Comparison of ENCODE assay signal across 8 cellular contexts in the genomic region with DNA sequence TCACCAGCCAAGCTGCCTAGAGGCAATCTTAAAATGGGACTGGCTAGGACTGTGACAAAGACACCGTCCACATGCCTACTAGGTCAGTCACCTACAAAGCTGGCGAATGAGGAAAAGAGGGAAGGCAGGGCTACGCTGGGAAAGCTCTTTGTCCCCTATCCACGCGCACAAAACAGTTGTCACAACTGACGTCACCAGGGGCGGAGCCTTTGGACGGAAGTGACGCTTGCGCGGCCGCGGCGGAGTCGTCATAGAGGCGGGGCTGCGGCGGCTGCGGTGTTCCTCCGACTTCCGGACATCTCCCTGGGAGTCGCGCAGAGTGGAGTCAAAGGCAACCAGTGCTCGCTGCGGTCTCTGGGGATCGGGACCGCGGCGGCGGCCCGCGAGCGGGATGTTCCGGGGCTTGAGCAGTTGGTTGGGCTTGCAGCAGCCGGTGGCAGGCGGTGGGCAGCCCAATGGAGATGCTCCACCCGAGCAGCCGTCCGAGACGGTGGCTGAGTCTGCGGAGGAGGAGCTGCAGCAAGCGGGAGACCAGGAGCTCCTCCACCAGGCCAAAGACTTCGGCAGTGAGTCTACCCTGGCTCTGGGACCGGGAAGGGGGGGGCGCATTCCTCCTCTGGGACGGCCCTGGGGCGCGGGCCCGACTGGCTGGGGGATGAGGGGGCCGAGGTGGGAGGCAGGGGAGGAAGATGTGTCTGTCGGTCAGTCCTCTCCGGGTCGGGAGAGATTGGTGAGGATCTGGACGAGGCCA. TPM values are rescaled to one million over a fixed set of nuclear protein-coding genes. Genes with fewer than 3 reads are reported as not detected.
DNase-seq lines count a peak whose midpoint lies in the region; ATAC-seq, FAIRE-seq and TF ChIP-seq lines count a peak whose summit lies in the region.

A gene with protein sequence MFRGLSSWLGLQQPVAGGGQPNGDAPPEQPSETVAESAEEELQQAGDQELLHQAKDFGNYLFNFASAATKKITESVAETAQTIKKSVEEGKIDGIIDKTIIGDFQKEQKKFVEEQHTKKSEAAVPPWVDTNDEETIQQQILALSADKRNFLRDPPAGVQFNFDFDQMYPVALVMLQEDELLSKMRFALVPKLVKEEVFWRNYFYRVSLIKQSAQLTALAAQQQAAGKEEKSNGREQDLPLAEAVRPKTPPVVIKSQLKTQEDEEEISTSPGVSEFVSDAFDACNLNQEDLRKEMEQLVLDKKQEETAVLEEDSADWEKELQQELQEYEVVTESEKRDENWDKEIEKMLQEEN (plus strand): TSS at position 279 of the 751 bp plus-strand sequence. CDS start 113 bp downstream, at position 392.

- peak within 1 kb of the TSS; percentile 98; the same call in 1 of the 2 replicates for H4K8ac ChIP-seq in H1 (ENCODE audit: extremely low read depth, insufficient read depth, low read length)
- H4K8ac ChIP-seq in mesenchymal stem cell (ENCODE audit: low read length) = peak within 1 kb of the TSS; percentile 94

- peak within 1 kb of the TSS; percentile 84 for H3K4me3 Mint-ChIP-seq in activated CD8-positive, alpha-beta memory T cell treated with anti-CD3 and anti-CD28 coated beads, Interleukin-2, amount 10 ng/mL, durations not matched to agents 7 days and 5 days

- H4K91ac ChIP-seq in H1 (replicated peaks; ENCODE audit: insufficient read length, low read length) (peak within 1 kb of the TSS; percentile 54), mesenchymal stem cell (ENCODE audit: low read length) (peak within 1 kb of the TSS; percentile 80)

- peaks cover 3% of the 10 kb centered on the region; the same call in 1 of the 2 replicates for H3K79me1 ChIP-seq in H1 (ENCODE audit: low read depth, low read length)
- H3K79me1 ChIP-seq in mesenchymal stem cell (replicated peaks; ENCODE audit: low read length, poor library complexity, severe bottlenecking) = no peaks in the 10 kb centered on the region

- ATAC-seq in GM21381 (IDR thresholded peaks at IDR 0.05; ENCODE audit: unreplicated experiment) = peak; percentile 98
- ATAC-seq in activated CD8-positive, alpha-beta memory T cell treated with anti-CD3 and anti-CD28 coated beads, Interleukin-2, amount 10 ng/mL, durations not matched to agents 7 days and 5 days = peak; percentile 89

- no peak for TF ChIP-seq CTCF in H1 (IDR thresholded peaks at IDR 0.05; ENCODE audit: control extremely low read depth in 1 of 3, insufficient read depth in 1 of 3, low read depth in 1 of 3, low read length in 3 of 3)

- peak within 1 kb of the TSS; percentile 43 for H2BK120ac ChIP-seq in H1 (replicated peaks; ENCODE audit: low read depth, low read length)
- no peak within 1 kb of the TSS for H2BK120ac ChIP-seq in mesenchymal stem cell (ENCODE audit: low read depth, low read length)

- H3K4me3 ChIP-seq in NT2/D1 (ENCODE audit: insufficient read length, low read depth) = peak within 1 kb of the TSS; percentile 92
- peak within 1 kb of the TSS; percentile 64 to 98 (median 80) for H3K4me3 ChIP-seq in H1 (ENCODE audit: extremely low read depth in 1 of 4, insufficient read depth in 2 of 4, low read depth in 3 of 4, low read length in 4 of 4)
- H3K4me3 ChIP-seq in mesenchymal stem cell (ENCODE audit: insufficient read depth in 1 of 2, low read depth in 1 of 2, low read length in 2 of 2) = peak within 1 kb of the TSS; percentile 65 to 88

- TF ChIP-seq EP300 in H1 (IDR thresholded peaks at IDR 0.05; ENCODE audit: borderline replicate concordance in 1 of 2, low read depth in 2 of 2, low read length in 2 of 2) = no peak; a peak in 1 of 3 replicates

- H3K27ac Mint-ChIP-seq in activated CD8-positive, alpha-beta memory T cell treated with anti-CD3 and anti-CD28 coated beads, Interleukin-2, amount 10 ng/mL, durations not matched to agents 7 days and 5 days = peak within 1 kb of the TSS; percentile 91

- H3K18ac ChIP-seq in H1 (ENCODE audit: extremely low read depth, low read length) = peak within 1 kb of the TSS; percentile 60
- H3K18ac ChIP-seq in mesenchymal stem cell (ENCODE audit: low read depth in 1 of 2, low read length in 2 of 2) = peak within 1 kb of the TSS; percentile 80 to 83

- no peaks in the 10 kb centered on the region for H3K27me3 ChIP-seq in NT2/D1 (ENCODE audit: insufficient read depth, insufficient read length)
- no peaks in the 10 kb centered on the region for H3K27me3 ChIP-seq in H1 (replicated peaks in 1 of 4; ENCODE audit: control insufficient read depth in 3 of 4, extremely low read depth in 1 of 4, insufficient read depth in 3 of 4, low read length in 3 of 4)
- H3K27me3 ChIP-seq in mesenchymal stem cell (ENCODE audit: control insufficient read depth in 1 of 2, insufficient read depth in 1 of 2, low read length in 2 of 2) = peaks cover 0 to 6% of the 10 kb centered on the region in 2 experiments

- H2BK20ac ChIP-seq in H1 (ENCODE audit: low read length) = no peak within 1 kb of the TSS

- H2AK5ac ChIP-seq in H1 (ENCODE audit: low read depth, low read length) (0 out of 2 replicates have a peak within 1 kb of the TSS, but pooled peaks have one; percentile 53), mesenchymal stem cell (ENCODE audit: low read length, severe bottlenecking) (peak within 1 kb of the TSS; percentile 36)

- peak within 1 kb of the TSS; percentile 72 for H4K5ac ChIP-seq in H1 (ENCODE audit: insufficient read length, low read depth, low read length)

- peaks cover 5% of the 10 kb centered on the region; the same call in 1 of the 2 replicates for H3K23me2 ChIP-seq in H1 (ENCODE audit: low read depth, low read length)

- H3K36me3 Mint-ChIP-seq in activated CD8-positive, alpha-beta memory T cell treated with anti-CD3 and anti-CD28 coated beads, Interleukin-2, amount 10 ng/mL, durations not matched to agents 7 days and 5 days = peaks cover 3% of the 10 kb centered on the region

- WGBS in H1 (ENCODE audit: extremely low coverage in 1 of 2, insufficient coverage in 1 of 2, insufficient read length in 1 of 2, insufficient replicate concordance in 2 of 2, low coverage in 1 of 2, low lambda C conversion rate in 2 of 2, missing lambda C conversion rate in 1 of 2), 2 experiments = 1% methylated on average over 10 of the region's 54 CpGs; no CpG with 5 or more reads in 1 of the 2 experiments
- WGBS in mesenchymal stem cell = under 1% methylated on average over 44 of the region's 54 CpGs

- H4K20me1 ChIP-seq in H1 (replicated peaks in 1 of 2; ENCODE audit: control insufficient read depth in 1 of 2, insufficient read depth in 2 of 2, low read length in 2 of 2) = peaks cover 2 to 3% of the 10 kb centered on the region in 2 experiments

- H3K4me2 ChIP-seq in H1 (ENCODE audit: insufficient read depth in 1 of 2, low read depth in 2 of 2, low read length in 2 of 2) (peak within 1 kb of the TSS; percentile 87 to 91), mesenchymal stem cell (ENCODE audit: low read length, poor library complexity, severe bottlenecking) (peak within 1 kb of the TSS; percentile 70)

- H2BK12ac ChIP-seq in H1 (ENCODE audit: low read depth, low read length) (peak within 1 kb of the TSS; percentile 92; the same call in 1 of the 2 replicates), mesenchymal stem cell (ENCODE audit: low read length in 2 of 2) (no peak within 1 kb of the TSS)

- peak within 1 kb of the TSS; percentile 93 for H2BK5ac ChIP-seq in H1 (ENCODE audit: low read depth, low read length)
- H2BK5ac ChIP-seq in mesenchymal stem cell (ENCODE audit: low read depth, low read length, poor library complexity, severe bottlenecking) = peak within 1 kb of the TSS; percentile 57

- H3K4me1 ChIP-seq in NT2/D1 (ENCODE audit: insufficient read depth, insufficient read length) = no peaks in the 10 kb centered on the region
- no peaks in the 10 kb centered on the region for H3K4me1 ChIP-seq in H1 (replicated peaks in 1 of 4; ENCODE audit: control insufficient read depth in 3 of 4, insufficient read depth in 4 of 4, low read length in 3 of 4)
- peaks cover 4% of the 10 kb centered on the region for H3K4me1 ChIP-seq in mesenchymal stem cell (ENCODE audit: control insufficient read depth, insufficient read depth, low read depth, low read length)

- FAIRE-seq in H1 (lab: Jason Lieb, UNC) = peak; percentile 71

- H3K14ac ChIP-seq in H1 (ENCODE audit: insufficient read length) (no peak within 1 kb of the TSS), mesenchymal stem cell (ENCODE audit: low read length in 2 of 2) (peak within 1 kb of the TSS in 1 of 2 experiments; percentile 32)

- H3K56ac ChIP-seq in H1 (replicated peaks; ENCODE audit: insufficient read length, low read depth, low read length) = peak within 1 kb of the TSS; percentile 46

- H3K23ac ChIP-seq in H1 (ENCODE audit: insufficient read length) (no peak within 1 kb of the TSS), mesenchymal stem cell (ENCODE audit: low read length in 2 of 2) (no peak within 1 kb of the TSS)

- CTCF ChIA-PET in activated CD8-positive, alpha-beta memory T cell treated with anti-CD3 and anti-CD28 coated beads, Interleukin-2, amount 10 ng/mL, durations not matched to agents 7 days and 5 days (lab: Charles Lee) = no interaction called here
- CTCF ChIA-PET in H1 (lab: Charles Lee; ENCODE audit: partially characterized antibody) = interaction anchor here (0.5 to 1.2 kb wide), 2 partner anchors 88 to 728 kb away, joined by 3 to 5 read pairs; no protein-coding TSS in a partner anchor

- H2BK15ac ChIP-seq in H1 (ENCODE audit: low read length) (no peak within 1 kb of the TSS), mesenchymal stem cell (ENCODE audit: low read depth, poor library complexity, severe bottlenecking) (no peak within 1 kb of the TSS)

- H3K36me3 ChIP-seq in NT2/D1 (ENCODE audit: insufficient read depth, insufficient read length, low read length) (peaks cover 19% of the 10 kb centered on the region), H1 (ENCODE audit: control insufficient read depth in 2 of 4, insufficient read depth in 4 of 4, low read length in 3 of 4) (no peaks in the 10 kb centered on the region), mesenchymal stem cell (ENCODE audit: control insufficient read depth in 1 of 2, insufficient read depth in 2 of 2, low read depth in 1 of 2, low read length in 2 of 2) (peaks cover 0 to 6% of the 10 kb centered on the region in 2 experiments)

- no peak for TF ChIP-seq RAD21 in H1 (IDR thresholded peaks at IDR 0.05 in 1 of 2, conservative IDR thresholded peaks at IDR 0.05 in 1 of 2; ENCODE audit: low read depth in 2 of 2, low read length in 2 of 2)

- no peaks in the 10 kb centered on the region for H3K27me3 Mint-ChIP-seq in activated CD8-positive, alpha-beta memory T cell treated with anti-CD3 and anti-CD28 coated beads, Interleukin-2, amount 10 ng/mL, durations not matched to agents 7 days and 5 days

- H2AFZ ChIP-seq in H1 (ENCODE audit: low read length) (no peak within 1 kb of the TSS), mesenchymal stem cell (ENCODE audit: low read depth, low read length) (peak within 1 kb of the TSS; percentile 88)

- no peaks in the 10 kb centered on the region for H3K9me3 Mint-ChIP-seq in activated CD8-positive, alpha-beta memory T cell treated with anti-CD3 and anti-CD28 coated beads, Interleukin-2, amount 10 ng/mL, durations not matched to agents 7 days and 5 days (ENCODE audit: low read depth)

- TF ChIP-seq POLR2A in H1 (IDR thresholded peaks at IDR 0.05; ENCODE audit: control extremely low read depth in 1 of 2, low read depth in 2 of 2, low read length in 2 of 2) = peak; percentile 94 to 96

- DNase-seq in COLO829 (ENCODE audit: low spot score) = peak; percentile 66
- peak in 75 of 76 experiments; percentile 2 to 90 (median 77) for DNase-seq in HUDEP-2 (lab: John Stamatoyannopoulos, UW; ENCODE audit: unreplicated experiment in 76 of 76)
- peak; percentile 97 for DNase-seq in NT2/D1 (ENCODE audit: low read depth, low spot score)
- peak; percentile 93 for DNase-seq in activated CD8-positive, alpha-beta memory T cell treated with anti-CD3 and anti-CD28 coated beads, Interleukin-2, amount 10 ng/mL, durations not matched to agents 7 days and 5 days
- DNase-seq in H1 (ENCODE audit: low read depth in 1 of 2, low spot score in 2 of 2) = peak; percentile 70 to 95
- peak; percentile 97 for DNase-seq in mesenchymal stem cell
- peak; percentile 94 for DNase-seq in stimulated activated CD8-positive, alpha-beta memory T cell treated with anti-CD3 and anti-CD28 coated beads, Interleukin-12 subunit alpha, Interleukin-12 subunit beta, amount 100 ng/mL, for 4 hours (ENCODE audit: low read depth)

- H3K4ac ChIP-seq in H1 (replicated peaks; ENCODE audit: insufficient read length, low read depth, low read length) = peak within 1 kb of the TSS; percentile 91
- peak within 1 kb of the TSS in 1 of 2 experiments; percentile 82 for H3K4ac ChIP-seq in mesenchymal stem cell (ENCODE audit: low read depth in 1 of 2, low read length in 2 of 2)

- POLR2A ChIA-PET in H1 (lab: Charles Lee; ENCODE audit: partially characterized antibody) = interaction anchor here (0.6 to 2.2 kb wide), 20 partner anchors 8 to 1245 kb away, joined by 3 to 7 read pairs (median 4); no protein-coding TSS in a partner anchor

- peak within 1 kb of the TSS; percentile 92 for H3K9ac ChIP-seq in NT2/D1 (ENCODE audit: insufficient read length, low read depth)
- peak within 1 kb of the TSS; percentile 83 to 97 (median 92) for H3K9ac ChIP-seq in H1 (replicated peaks in 1 of 4; ENCODE audit: extremely low read depth in 1 of 4, low read depth in 3 of 4, low read length in 3 of 4)
- H3K9ac ChIP-seq in mesenchymal stem cell (ENCODE audit: low read length) = peak within 1 kb of the TSS; percentile 97

- H3K9me3 ChIP-seq in NT2/D1 (ENCODE audit: insufficient read depth, low read length) = no peaks in the 10 kb centered on the region
- no peaks in the 10 kb centered on the region for H3K9me3 ChIP-seq in H1 (ENCODE audit: insufficient read depth in 2 of 2, low read depth in 1 of 2, low read length in 1 of 2)
- H3K9me3 ChIP-seq in mesenchymal stem cell (ENCODE audit: control insufficient read depth, low read length) = no peaks in the 10 kb centered on the region

- peaks cover 6 to 49% of the 10 kb centered on the region in 2 experiments; a peak in 3 of 4 replicates for H3K79me2 ChIP-seq in H1 (ENCODE audit: control insufficient read depth in 1 of 2, insufficient read depth in 2 of 2, low read length in 2 of 2)

- H3K4me1 Mint-ChIP-seq in activated CD8-positive, alpha-beta memory T cell treated with anti-CD3 and anti-CD28 coated beads, Interleukin-2, amount 10 ng/mL, durations not matched to agents 7 days and 5 days = peaks cover 14% of the 10 kb centered on the region

- H3K27ac ChIP-seq in H1 (ENCODE audit: low read depth, low read length) = peak within 1 kb of the TSS; percentile 97
- H3K27ac ChIP-seq in mesenchymal stem cell (ENCODE audit: low read length, poor library complexity, severe bottlenecking) = peak within 1 kb of the TSS; percentile 92

RNA-seq across cellular contexts. Expression of the gene that starts here (rescaled TPM):
- total RNA-seq in activated CD8-positive, alpha-beta memory T cell treated with anti-CD3 and anti-CD28 coated beads, Interleukin-2, amount 10 ng/mL, durations not matched to agents 7 days and 5 days = 10 to 100 TPM; 13.1 to 18.4 TPM
- total RNA-seq in H1 (2021; fragmentation: NEBNext Ultra II Directional; extraction: Animal tissue kit (Norgen Biotek cat#: 25700)) = 20.3 and 22.8 TPM in 2 replicates
- polyA plus RNA-seq in H1 (2011; rRNA removed) = 2.7 and 2.9 TPM in 2 replicates
- polyA plus RNA-seq in H1 (2011; cell fraction: cytosol; rRNA removed) = 5.2 TPM
- 3.9 TPM for polyA plus RNA-seq in H1 (2011; cell fraction: nucleus; rRNA removed)
- 9.4 to 13.2 TPM (median 10.0 TPM) in 4 replicates for polyA plus RNA-seq in H1 (2012, experiment 1 of 2)
- 2.3 TPM for polyA plus RNA-seq in H1 (2012, experiment 2 of 2)
- polyA plus RNA-seq in H1 (2013, experiment 1 of 2) = 12.9 TPM
- polyA plus RNA-seq in H1 (2013, experiment 2 of 2) = 12.8 TPM
- 4.1 and 4.9 TPM in 2 replicates for polyA minus RNA-seq in H1 (2011; rRNA and poly(A)+ RNA removed)
- polyA minus RNA-seq in H1 (2011; cell fraction: cytosol; rRNA and poly(A)+ RNA removed) = 3.5 TPM
- 6.3 TPM for polyA minus RNA-seq in H1 (2011; cell fraction: nucleus; rRNA and poly(A)+ RNA removed)
- 20.9 TPM for polyA plus RNA-seq in mesenchymal stem cell (2013, experiment 1 of 2)
- polyA plus RNA-seq in mesenchymal stem cell (2013, experiment 2 of 2) = 21.5 TPM

Comparison
In these comparisons a context has a peak if more than half of its experiments do, and no peak if none do; other contexts are left out.
1. Peak in every context shown above with its lines: DNase-seq, ATAC-seq, H3K4me3 ChIP-seq and H3K27ac ChIP-seq.